In the genomic region with DNA sequence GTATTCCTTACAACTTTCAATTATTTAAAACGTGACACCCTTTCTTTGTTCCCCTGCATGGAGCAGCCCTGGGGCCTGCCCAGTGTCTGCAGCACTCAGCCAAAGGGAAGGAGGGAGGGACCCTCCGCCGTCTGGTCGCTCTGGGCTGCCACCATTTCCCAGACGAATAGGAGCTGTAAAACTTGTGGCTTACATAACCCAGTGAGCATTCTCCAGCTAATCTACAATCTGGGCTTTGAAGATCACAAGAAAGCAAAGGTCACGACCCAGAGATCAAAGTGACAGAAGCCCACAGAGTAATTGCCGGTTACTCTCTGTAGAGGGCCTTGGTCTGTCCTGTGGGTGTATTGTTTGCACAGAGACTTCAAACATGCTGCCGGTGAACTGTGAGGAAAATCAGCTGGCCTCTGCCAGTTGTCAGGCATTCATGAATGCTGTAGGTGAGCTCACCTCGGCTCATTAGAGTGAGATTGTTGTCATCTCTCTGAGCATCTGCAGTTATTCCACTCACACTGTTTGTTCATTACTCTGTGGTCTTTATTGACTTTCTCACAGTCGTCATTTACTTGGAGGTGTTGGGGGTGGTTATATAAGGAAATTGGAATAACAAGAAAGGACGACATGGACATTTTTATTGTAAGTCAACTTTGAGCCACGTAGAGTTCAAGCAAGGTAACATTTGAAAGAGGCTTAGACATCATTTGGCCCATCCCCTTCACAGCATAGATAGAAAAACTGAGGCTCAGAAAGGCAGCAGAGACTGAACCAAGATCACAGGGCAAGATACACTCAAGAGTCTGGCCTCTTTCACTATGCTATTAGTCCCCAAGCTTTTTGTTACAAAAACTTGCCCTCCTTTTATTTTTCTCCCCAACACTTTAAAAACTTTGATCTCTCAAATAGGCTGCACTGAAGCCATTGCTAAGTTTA, we compare ENCODE assay signal across 1 cellular context.
A peak's percentile ranks its signal among the peaks of the same experiment; 100 is the strongest.
TF ChIP-seq lines count a peak whose summit lies in the region.

No MANE protein-coding gene starts in this region.

TF ChIP-seq in HepG2, 621 proteins besides CTCF, POLR2A, EP300 and RAD21 (continued from another document and continues in another):
- TF ChIP-seq, protein P1, sequence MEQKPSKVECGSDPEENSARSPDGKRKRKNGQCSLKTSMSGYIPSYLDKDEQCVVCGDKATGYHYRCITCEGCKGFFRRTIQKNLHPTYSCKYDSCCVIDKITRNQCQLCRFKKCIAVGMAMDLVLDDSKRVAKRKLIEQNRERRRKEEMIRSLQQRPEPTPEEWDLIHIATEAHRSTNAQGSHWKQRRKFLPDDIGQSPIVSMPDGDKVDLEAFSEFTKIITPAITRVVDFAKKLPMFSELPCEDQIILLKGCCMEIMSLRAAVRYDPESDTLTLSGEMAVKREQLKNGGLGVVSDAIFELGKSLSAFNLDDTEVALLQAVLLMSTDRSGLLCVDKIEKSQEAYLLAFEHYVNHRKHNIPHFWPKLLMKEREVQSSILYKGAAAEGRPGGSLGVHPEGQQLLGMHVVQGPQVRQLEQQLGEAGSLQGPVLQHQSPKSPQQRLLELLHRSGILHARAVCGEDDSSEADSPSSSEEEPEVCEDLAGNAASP (CRISPR knock-in tag; IDR thresholded peaks at IDR 0.05; ENCODE audit: borderline replicate concordance): peak; percentile 96
- peak; percentile 92 for TF ChIP-seq ZBTB7B (CRISPR knock-in tag; IDR thresholded peaks at IDR 0.05)
- peak; percentile 99 for TF ChIP-seq CREM (IDR thresholded peaks at IDR 0.05)
- TF ChIP-seq CREM (CRISPR knock-in tag; IDR thresholded peaks at IDR 0.05): no peak
- TF ChIP-seq TCF7L2 (IDR thresholded peaks at IDR 0.05; ENCODE audit: low read depth, low read length): peak; percentile 98
- no peak for TF ChIP-seq ARHGAP35 (CRISPR knock-in tag; IDR thresholded peaks at IDR 0.05; ENCODE audit: borderline replicate concordance)
- no peak for TF ChIP-seq NFE2L2 (IDR thresholded peaks at IDR 0.05; ENCODE audit: low read length)
- TF ChIP-seq, protein P2, sequence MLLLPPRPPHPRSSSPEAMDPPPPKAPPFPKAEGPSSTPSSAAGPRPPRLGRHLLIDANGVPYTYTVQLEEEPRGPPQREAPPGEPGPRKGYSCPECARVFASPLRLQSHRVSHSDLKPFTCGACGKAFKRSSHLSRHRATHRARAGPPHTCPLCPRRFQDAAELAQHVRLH (CRISPR knock-in tag; IDR thresholded peaks at IDR 0.05; ENCODE audit: borderline replicate concordance, low read depth): peak; percentile 95
- TF ChIP-seq ZNF761 (CRISPR knock-in tag; conservative IDR thresholded peaks at IDR 0.05): no peak
- no peak for TF ChIP-seq PAWR (CRISPR knock-in tag; IDR thresholded peaks at IDR 0.05; ENCODE audit: borderline replicate concordance)
- no peak for TF ChIP-seq ZNF572 (CRISPR knock-in tag; IDR thresholded peaks at IDR 0.05)
- no peak for TF ChIP-seq ATM (IDR thresholded peaks at IDR 0.05; ENCODE audit: borderline replicate concordance)
- TF ChIP-seq CCAR2 (optimal IDR thresholded peaks at IDR 0.05; ENCODE audit: low read depth, low read length): peak; percentile 86
- TF ChIP-seq, protein P3, sequence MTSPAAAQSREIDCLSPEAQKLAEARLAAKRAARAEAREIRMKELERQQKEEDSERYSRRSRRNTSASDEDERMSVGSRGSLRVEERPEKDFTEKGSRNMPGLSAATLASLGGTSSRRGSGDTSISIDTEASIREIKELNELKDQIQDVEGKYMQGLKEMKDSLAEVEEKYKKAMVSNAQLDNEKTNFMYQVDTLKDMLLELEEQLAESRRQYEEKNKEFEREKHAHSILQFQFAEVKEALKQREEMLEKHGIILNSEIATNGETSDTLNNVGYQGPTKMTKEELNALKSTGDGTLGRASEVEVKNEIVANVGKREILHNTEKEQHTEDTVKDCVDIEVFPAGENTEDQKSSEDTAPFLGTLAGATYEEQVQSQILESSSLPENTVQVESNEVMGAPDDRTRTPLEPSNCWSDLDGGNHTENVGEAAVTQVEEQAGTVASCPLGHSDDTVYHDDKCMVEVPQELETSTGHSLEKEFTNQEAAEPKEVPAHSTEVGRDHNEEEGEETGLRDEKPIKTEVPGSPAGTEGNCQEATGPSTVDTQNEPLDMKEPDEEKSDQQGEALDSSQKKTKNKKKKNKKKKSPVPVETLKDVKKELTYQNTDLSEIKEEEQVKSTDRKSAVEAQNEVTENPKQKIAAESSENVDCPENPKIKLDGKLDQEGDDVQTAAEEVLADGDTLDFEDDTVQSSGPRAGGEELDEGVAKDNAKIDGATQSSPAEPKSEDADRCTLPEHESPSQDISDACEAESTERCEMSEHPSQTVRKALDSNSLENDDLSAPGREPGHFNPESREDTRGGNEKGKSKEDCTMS (CRISPR knock-in tag; conservative IDR thresholded peaks at IDR 0.05): no peak
- TF ChIP-seq, protein P4, sequence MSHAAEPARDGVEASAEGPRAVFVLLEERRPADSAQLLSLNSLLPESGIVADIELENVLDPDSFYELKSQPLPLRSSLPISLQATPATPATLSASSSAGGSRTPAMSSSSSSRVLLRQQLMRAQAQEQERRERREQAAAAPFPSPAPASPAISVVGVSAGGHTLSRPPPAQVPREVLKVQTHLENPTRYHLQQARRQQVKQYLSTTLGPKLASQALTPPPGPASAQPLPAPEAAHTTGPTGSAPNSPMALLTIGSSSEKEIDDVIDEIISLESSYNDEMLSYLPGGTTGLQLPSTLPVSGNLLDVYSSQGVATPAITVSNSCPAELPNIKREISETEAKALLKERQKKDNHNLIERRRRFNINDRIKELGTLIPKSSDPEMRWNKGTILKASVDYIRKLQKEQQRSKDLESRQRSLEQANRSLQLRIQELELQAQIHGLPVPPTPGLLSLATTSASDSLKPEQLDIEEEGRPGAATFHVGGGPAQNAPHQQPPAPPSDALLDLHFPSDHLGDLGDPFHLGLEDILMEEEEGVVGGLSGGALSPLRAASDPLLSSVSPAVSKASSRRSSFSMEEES (CRISPR knock-in tag; IDR thresholded peaks at IDR 0.05): peak; percentile 88
- no peak for TF ChIP-seq ZFP36 (IDR thresholded peaks at IDR 0.05; ENCODE audit: borderline replicate concordance, low read depth, low read length, partially characterized antibody)
- peak; percentile 99 for TF ChIP-seq MED1 (CRISPR knock-in tag; IDR thresholded peaks at IDR 0.05)
- no peak for TF ChIP-seq ADNP (CRISPR knock-in tag; IDR thresholded peaks at IDR 0.05)
- peak; percentile 94 for TF ChIP-seq SAP130 (CRISPR knock-in tag; IDR thresholded peaks at IDR 0.05; ENCODE audit: low read depth)
- TF ChIP-seq HDAC1 (CRISPR knock-in tag; IDR thresholded peaks at IDR 0.05): peak; percentile 99
- TF ChIP-seq MED13 (CRISPR knock-in tag; IDR thresholded peaks at IDR 0.05): peak; percentile 98; the same call in 1 of the 2 replicates
- peak; percentile 78; the same call in 1 of the 2 replicates for TF ChIP-seq ZFP82 (CRISPR knock-in tag; IDR thresholded peaks at IDR 0.05; ENCODE audit: borderline replicate concordance)
- no peak for TF ChIP-seq TEAD2 (CRISPR knock-in tag; IDR thresholded peaks at IDR 0.05)
- no peak for TF ChIP-seq ZSCAN29 (CRISPR knock-in tag; conservative IDR thresholded peaks at IDR 0.05)
- TF ChIP-seq ZFX (CRISPR knock-in tag; IDR thresholded peaks at IDR 0.05; ENCODE audit: low read depth): peak; percentile 74
- TF ChIP-seq, protein P5, sequence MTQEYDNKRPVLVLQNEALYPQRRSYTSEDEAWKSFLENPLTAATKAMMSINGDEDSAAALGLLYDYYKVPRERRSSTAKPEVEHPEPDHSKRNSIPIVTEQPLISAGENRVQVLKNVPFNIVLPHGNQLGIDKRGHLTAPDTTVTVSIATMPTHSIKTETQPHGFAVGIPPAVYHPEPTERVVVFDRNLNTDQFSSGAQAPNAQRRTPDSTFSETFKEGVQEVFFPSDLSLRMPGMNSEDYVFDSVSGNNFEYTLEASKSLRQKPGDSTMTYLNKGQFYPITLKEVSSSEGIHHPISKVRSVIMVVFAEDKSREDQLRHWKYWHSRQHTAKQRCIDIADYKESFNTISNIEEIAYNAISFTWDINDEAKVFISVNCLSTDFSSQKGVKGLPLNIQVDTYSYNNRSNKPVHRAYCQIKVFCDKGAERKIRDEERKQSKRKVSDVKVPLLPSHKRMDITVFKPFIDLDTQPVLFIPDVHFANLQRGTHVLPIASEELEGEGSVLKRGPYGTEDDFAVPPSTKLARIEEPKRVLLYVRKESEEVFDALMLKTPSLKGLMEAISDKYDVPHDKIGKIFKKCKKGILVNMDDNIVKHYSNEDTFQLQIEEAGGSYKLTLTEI (CRISPR knock-in tag; conservative IDR thresholded peaks at IDR 0.05): no peak
- 0 out of 2 replicates have a peak, but pooled peaks have one; percentile 70 for TF ChIP-seq ZNF564 (CRISPR knock-in tag; IDR thresholded peaks at IDR 0.05)
- TF ChIP-seq, protein P6, sequence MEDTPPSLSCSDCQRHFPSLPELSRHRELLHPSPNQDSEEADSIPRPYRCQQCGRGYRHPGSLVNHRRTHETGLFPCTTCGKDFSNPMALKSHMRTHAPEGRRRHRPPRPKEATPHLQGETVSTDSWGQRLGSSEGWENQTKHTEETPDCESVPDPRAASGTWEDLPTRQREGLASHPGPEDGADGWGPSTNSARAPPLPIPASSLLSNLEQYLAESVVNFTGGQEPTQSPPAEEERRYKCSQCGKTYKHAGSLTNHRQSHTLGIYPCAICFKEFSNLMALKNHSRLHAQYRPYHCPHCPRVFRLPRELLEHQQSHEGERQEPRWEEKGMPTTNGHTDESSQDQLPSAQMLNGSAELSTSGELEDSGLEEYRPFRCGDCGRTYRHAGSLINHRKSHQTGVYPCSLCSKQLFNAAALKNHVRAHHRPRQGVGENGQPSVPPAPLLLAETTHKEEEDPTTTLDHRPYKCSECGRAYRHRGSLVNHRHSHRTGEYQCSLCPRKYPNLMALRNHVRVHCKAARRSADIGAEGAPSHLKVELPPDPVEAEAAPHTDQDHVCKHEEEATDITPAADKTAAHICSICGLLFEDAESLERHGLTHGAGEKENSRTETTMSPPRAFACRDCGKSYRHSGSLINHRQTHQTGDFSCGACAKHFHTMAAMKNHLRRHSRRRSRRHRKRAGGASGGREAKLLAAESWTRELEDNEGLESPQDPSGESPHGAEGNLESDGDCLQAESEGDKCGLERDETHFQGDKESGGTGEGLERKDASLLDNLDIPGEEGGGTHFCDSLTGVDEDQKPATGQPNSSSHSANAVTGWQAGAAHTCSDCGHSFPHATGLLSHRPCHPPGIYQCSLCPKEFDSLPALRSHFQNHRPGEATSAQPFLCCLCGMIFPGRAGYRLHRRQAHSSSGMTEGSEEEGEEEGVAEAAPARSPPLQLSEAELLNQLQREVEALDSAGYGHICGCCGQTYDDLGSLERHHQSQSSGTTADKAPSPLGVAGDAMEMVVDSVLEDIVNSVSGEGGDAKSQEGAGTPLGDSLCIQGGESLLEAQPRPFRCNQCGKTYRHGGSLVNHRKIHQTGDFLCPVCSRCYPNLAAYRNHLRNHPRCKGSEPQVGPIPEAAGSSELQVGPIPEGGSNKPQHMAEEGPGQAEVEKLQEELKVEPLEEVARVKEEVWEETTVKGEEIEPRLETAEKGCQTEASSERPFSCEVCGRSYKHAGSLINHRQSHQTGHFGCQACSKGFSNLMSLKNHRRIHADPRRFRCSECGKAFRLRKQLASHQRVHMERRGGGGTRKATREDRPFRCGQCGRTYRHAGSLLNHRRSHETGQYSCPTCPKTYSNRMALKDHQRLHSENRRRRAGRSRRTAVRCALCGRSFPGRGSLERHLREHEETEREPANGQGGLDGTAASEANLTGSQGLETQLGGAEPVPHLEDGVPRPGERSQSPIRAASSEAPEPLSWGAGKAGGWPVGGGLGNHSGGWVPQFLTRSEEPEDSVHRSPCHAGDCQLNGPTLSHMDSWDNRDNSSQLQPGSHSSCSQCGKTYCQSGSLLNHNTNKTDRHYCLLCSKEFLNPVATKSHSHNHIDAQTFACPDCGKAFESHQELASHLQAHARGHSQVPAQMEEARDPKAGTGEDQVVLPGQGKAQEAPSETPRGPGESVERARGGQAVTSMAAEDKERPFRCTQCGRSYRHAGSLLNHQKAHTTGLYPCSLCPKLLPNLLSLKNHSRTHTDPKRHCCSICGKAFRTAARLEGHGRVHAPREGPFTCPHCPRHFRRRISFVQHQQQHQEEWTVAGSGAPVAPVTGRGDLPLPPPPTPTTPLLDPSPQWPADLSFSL (CRISPR knock-in tag; IDR thresholded peaks at IDR 0.05): no peak
- no peak for TF ChIP-seq ZFAT (CRISPR knock-in tag; conservative IDR thresholded peaks at IDR 0.05)
- no peak for TF ChIP-seq ZNF678 (CRISPR knock-in tag; IDR thresholded peaks at IDR 0.05)
- TF ChIP-seq POLR2AphosphoS2 (IDR thresholded peaks at IDR 0.05; ENCODE audit: low read depth, low read length): no peak
- TF ChIP-seq, protein P7, sequence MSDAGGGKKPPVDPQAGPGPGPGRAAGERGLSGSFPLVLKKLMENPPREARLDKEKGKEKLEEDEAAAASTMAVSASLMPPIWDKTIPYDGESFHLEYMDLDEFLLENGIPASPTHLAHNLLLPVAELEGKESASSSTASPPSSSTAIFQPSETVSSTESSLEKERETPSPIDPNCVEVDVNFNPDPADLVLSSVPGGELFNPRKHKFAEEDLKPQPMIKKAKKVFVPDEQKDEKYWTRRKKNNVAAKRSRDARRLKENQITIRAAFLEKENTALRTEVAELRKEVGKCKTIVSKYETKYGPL (CRISPR knock-in tag; IDR thresholded peaks at IDR 0.05): peak; percentile 86
- TF ChIP-seq SKI (IDR thresholded peaks at IDR 0.05; ENCODE audit: partially characterized antibody): peak; percentile 99
- peak; percentile 100 for TF ChIP-seq NR2F2 (IDR thresholded peaks at IDR 0.05; ENCODE audit: borderline replicate concordance, low read depth)
- TF ChIP-seq MTA1 (CRISPR knock-in tag; IDR thresholded peaks at IDR 0.05; ENCODE audit: borderline replicate concordance): no peak; the same call in 1 of the 2 replicates
- no peak for TF ChIP-seq ZNF180 (CRISPR knock-in tag; IDR thresholded peaks at IDR 0.05; ENCODE audit: borderline replicate concordance, low read depth)
- peak; percentile 66; the same call in 1 of the 2 replicates for TF ChIP-seq ZNF772 (CRISPR knock-in tag; IDR thresholded peaks at IDR 0.05)
- peak; percentile 48; the same call in 1 of the 2 replicates for TF ChIP-seq ONECUT2 (CRISPR knock-in tag; IDR thresholded peaks at IDR 0.05)
- TF ChIP-seq ZNF768 (CRISPR knock-in tag; IDR thresholded peaks at IDR 0.05): no peak
- no peak for TF ChIP-seq ZNF3 (CRISPR knock-in tag; IDR thresholded peaks at IDR 0.05)
- TF ChIP-seq, protein P8, sequence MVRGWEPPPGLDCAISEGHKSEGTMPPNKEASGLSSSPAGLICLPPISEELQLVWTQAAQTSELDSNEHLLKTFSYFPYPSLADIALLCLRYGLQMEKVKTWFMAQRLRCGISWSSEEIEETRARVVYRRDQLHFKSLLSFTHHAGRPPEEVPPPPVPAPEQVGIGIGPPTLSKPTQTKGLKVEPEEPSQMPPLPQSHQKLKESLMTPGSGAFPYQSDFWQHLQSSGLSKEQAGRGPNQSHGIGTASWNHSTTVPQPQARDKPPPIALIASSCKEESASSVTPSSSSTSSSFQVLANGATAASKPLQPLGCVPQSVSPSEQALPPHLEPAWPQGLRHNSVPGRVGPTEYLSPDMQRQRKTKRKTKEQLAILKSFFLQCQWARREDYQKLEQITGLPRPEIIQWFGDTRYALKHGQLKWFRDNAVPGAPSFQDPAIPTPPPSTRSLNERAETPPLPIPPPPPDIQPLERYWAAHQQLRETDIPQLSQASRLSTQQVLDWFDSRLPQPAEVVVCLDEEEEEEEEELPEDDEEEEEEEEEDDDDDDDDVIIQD (CRISPR knock-in tag; IDR thresholded peaks at IDR 0.05; ENCODE audit: low read depth): peak; percentile 90
- no peak for TF ChIP-seq RAD51 (IDR thresholded peaks at IDR 0.05; ENCODE audit: borderline replicate concordance)
- TF ChIP-seq SNAPC2 (CRISPR knock-in tag; IDR thresholded peaks at IDR 0.05): peak; percentile 90
- 0 out of 2 replicates have a peak, but pooled peaks have one; percentile 53 for TF ChIP-seq ZNF616 (CRISPR knock-in tag; IDR thresholded peaks at IDR 0.05; ENCODE audit: low read depth)
- TF ChIP-seq, protein P9, sequence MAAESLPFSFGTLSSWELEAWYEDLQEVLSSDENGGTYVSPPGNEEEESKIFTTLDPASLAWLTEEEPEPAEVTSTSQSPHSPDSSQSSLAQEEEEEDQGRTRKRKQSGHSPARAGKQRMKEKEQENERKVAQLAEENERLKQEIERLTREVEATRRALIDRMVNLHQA (CRISPR knock-in tag; IDR thresholded peaks at IDR 0.05): no peak
